Comparison of ENCODE assay signal across 13 cellular contexts in the genomic region with DNA sequence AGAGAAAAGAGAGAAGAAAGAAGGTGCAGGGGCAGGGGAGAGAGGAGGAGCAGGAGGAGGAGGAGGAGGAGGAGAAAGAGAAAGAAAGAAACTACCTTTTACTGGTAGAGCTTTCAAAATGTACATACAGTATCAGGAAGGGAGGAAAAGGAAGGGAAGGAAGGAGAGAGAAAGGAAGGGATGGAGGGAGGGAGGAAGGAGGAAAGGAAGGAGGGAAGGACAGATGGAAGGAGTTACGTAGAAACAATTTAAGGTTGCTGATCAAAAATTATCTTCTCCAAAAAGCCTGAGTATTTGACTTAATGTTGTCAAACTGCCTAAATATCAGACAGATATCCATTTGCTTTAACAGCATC. TPM values are rescaled to one million over a fixed set of nuclear protein-coding genes. Genes with fewer than 3 reads are reported as not detected.
A peak's percentile ranks its signal among the peaks of the same experiment; 100 is the strongest.
DNase-seq lines count a peak whose midpoint lies in the region; ATAC-seq and TF ChIP-seq lines count a peak whose summit lies in the region.
"Had no signal": no experiment of that assay in that cellular context is flagged by ENCODE, and none has a peak within 500 bp of the region (broad histone marks: within the 10 kb centered on the region; RNA-seq: fewer than 3 reads in every experiment).

No MANE protein-coding gene starts in this region.

- 0 out of 2 replicates have a peak overlapping the region, but pooled peaks have one; percentile 3 for H3K9ac ChIP-seq in HUES64 (ENCODE audit: low read depth, low read length)

- no peak overlapping the region for H2AFZ ChIP-seq in hepatocyte

- ATAC-seq in GM18502 (IDR thresholded peaks at IDR 0.05; ENCODE audit: poor library complexity, unreplicated experiment) (peak; percentile 29), lower lobe of right lung (no peak)

- no peak overlapping the region for H3K4me3 ChIP-seq in HUES64 (ENCODE audit: low read length)
- no peak overlapping the region for H3K4me3 ChIP-seq in hepatocyte
- no peak overlapping the region for H3K4me3 ChIP-seq in lower lobe of right lung
- H3K4me3 ChIP-seq: dorsolateral prefrontal cortex, vagina had no signal

- H3K27ac Mint-ChIP-seq in HFFc6, result peak overlapping the region; percentile 64
- H3K27ac Mint-ChIP-seq: CD4-positive, alpha-beta T cell had no signal

- H3K79me2 ChIP-seq in hepatocyte, result peaks cover 79% of the 10 kb centered on the region

- H3K9me2 ChIP-seq in hepatocyte (replicated peaks; ENCODE audit: insufficient read depth), result no peaks in the 10 kb centered on the region

- DNase-seq in HFFc6 (no peak), hepatocyte (ENCODE audit: low spot score) (no peak), GOT3 (lab: John Stamatoyannopoulos, UW) (no peak), NCI-H146 (lab: John Stamatoyannopoulos, UW) (no peak), islet precursor cell (no peak), lower lobe of right lung (no peak)
- DNase-seq: CD4-positive, alpha-beta T cell; dorsolateral prefrontal cortex; NCI-H1105; SHP77 treated with DMSO at 0.1 percent for 48 hours had no signal

- H4K20me1 ChIP-seq in hepatocyte (ENCODE audit: insufficient read depth, poor library complexity, severe bottlenecking), result no peaks in the 10 kb centered on the region

- H3K4me1 Mint-ChIP-seq in HFFc6 (ENCODE audit: low read depth), result peaks cover 42% of the 10 kb centered on the region

- TF ChIP-seq CTCF in HFFc6 (IDR thresholded peaks at IDR 0.05) (no peak), hepatocyte (IDR thresholded peaks at IDR 0.05; ENCODE audit: poor library complexity) (no peak), lower lobe of right lung (IDR thresholded peaks at IDR 0.05) (no peak)

- H3K27ac ChIP-seq in HUES64 (ENCODE audit: low read depth, low read length) (no peak overlapping the region), hepatocyte (peak overlapping the region; percentile 70), lower lobe of right lung (no peak overlapping the region)
- H3K27ac ChIP-seq: dorsolateral prefrontal cortex, vagina had no signal

- H3K27me3 ChIP-seq in HUES64 (ENCODE audit: insufficient read depth, low read length), result no peaks in the 10 kb centered on the region
- H3K27me3 ChIP-seq in hepatocyte, result no peaks in the 10 kb centered on the region
- H3K27me3 ChIP-seq in lower lobe of right lung (ENCODE audit: low read depth), result no peaks in the 10 kb centered on the region
- H3K27me3 ChIP-seq: vagina had no signal

- no peaks in the 10 kb centered on the region for H3K27me3 Mint-ChIP-seq in HFFc6 (ENCODE audit: insufficient read depth)

- H3K4me1 ChIP-seq in HUES64 (ENCODE audit: insufficient read depth, low read length), result peaks cover 35% of the 10 kb centered on the region
- peaks cover 32% of the 10 kb centered on the region for H3K4me1 ChIP-seq in hepatocyte (ENCODE audit: insufficient read depth)
- H3K4me1 ChIP-seq in lower lobe of right lung, result peaks cover 30% of the 10 kb centered on the region

- H3K36me3 Mint-ChIP-seq in HFFc6 (ENCODE audit: low read depth), result peaks cover 2% of the 10 kb centered on the region

- peaks cover 1% of the 10 kb centered on the region; the same call in 1 of the 2 replicates for H3K9me3 Mint-ChIP-seq in HFFc6
- H3K9me3 Mint-ChIP-seq: CD4-positive, alpha-beta T cell had no signal

- H3K4me2 ChIP-seq in hepatocyte, result peak overlapping the region; percentile 52

- H3K4me3 Mint-ChIP-seq in HFFc6, result peak overlapping the region; percentile 61
- H3K4me3 Mint-ChIP-seq: CD4-positive, alpha-beta T cell had no signal

- WGBS in HUES64, result 100% methylated on average over 1 of the region's 1 CpG
- 93% methylated on average over 1 of the region's 1 CpG for WGBS in hepatocyte (ENCODE audit: low lambda C conversion rate, missing lambda C conversion rate)

- intact Hi-C loops in lower lobe of right lung (cut with DNase I), result no loop called here

- H3K36me3 ChIP-seq in HUES64 (ENCODE audit: insufficient read depth, low read length) (no peaks in the 10 kb centered on the region), hepatocyte (replicated peaks; ENCODE audit: insufficient read depth, low read depth) (no peaks in the 10 kb centered on the region), lower lobe of right lung (no peaks in the 10 kb centered on the region)
- H3K36me3 ChIP-seq: vagina had no signal

- H3K9me3 ChIP-seq in HUES64 (ENCODE audit: insufficient read depth, low read depth, low read length) (no peaks in the 10 kb centered on the region), hepatocyte (ENCODE audit: low read depth) (no peaks in the 10 kb centered on the region), lower lobe of right lung (no peaks in the 10 kb centered on the region)
- H3K9me3 ChIP-seq: vagina had no signal

RNA-seq across cellular contexts. Expression of gene TBC1D9, which starts 13.4 kb away (rescaled TPM):
- 10 to 100 TPM; 16.3 to 18.8 (median 18.1) TPM for total RNA-seq in HFFc6 (2021; fragmentation: NEBNext Ultra II Directional; extraction: Animal tissue kit (Norgen Biotek cat#: 25700))
- polyA plus RNA-seq in HUES64 (2013, experiment 1 of 2), result 2.6 TPM
- 3.7 TPM for polyA plus RNA-seq in HUES64 (2013, experiment 2 of 2)
- 32.8 and 35.6 TPM in 2 replicates for total RNA-seq in hepatocyte
- 10.0 and 10.5 TPM in 2 replicates for polyA plus RNA-seq in hepatocyte
- 42.6 TPM for total RNA-seq in lower lobe of right lung
